ENCODE assay signal across 15 cellular contexts in genomic region chr7:71616217-71616616, GRCh38.
DNase-seq lines count a peak whose midpoint lies in the region; ATAC-seq, FAIRE-seq and TF ChIP-seq lines count a peak whose summit lies in the region.
"Had no signal": no experiment of that assay in that cellular context is flagged by ENCODE, and none has a peak within 500 bp of the region (broad histone marks: within the 10 kb centered on the region; RNA-seq: fewer than 3 reads in every experiment).

No MANE protein-coding gene starts in this region.

- H3K79me2 ChIP-seq in astrocyte (ENCODE audit: insufficient read depth, low read length): no peaks in the 10 kb centered on the region

- H3K27me3 ChIP-seq in heart left ventricle (no peaks in the 10 kb centered on the region), right cardiac atrium (ENCODE audit: control insufficient read depth, insufficient read depth) (no peaks in the 10 kb centered on the region), astrocyte (ENCODE audit: insufficient read depth, low read length) (no peaks in the 10 kb centered on the region), gastroesophageal sphincter (no peaks in the 10 kb centered on the region), psoas muscle (ENCODE audit: insufficient read depth in 3 of 3, low read length in 2 of 3) (no peaks in the 10 kb centered on the region)

- H3K36me3 ChIP-seq in heart left ventricle: no peaks in the 10 kb centered on the region
- no peaks in the 10 kb centered on the region for H3K36me3 ChIP-seq in astrocyte (ENCODE audit: insufficient read depth, low read length)
- H3K36me3 ChIP-seq in gastroesophageal sphincter: no peaks in the 10 kb centered on the region
- no peaks in the 10 kb centered on the region for H3K36me3 ChIP-seq in psoas muscle (ENCODE audit: insufficient read depth in 1 of 2, low read depth in 1 of 2)

- H4K20me1 ChIP-seq in astrocyte (ENCODE audit: insufficient read depth, low read length): no peaks in the 10 kb centered on the region

- H3K9ac ChIP-seq in astrocyte (ENCODE audit: low read length): no peak overlapping the region

- intact Hi-C loops in heart left ventricle (cut with DNase I) (loop anchor here in 2 of 10 donors (5.0 to 10.0 kb wide), 4 partner anchors 46 to 161 kb away; no protein-coding TSS in a partner anchor), right cardiac atrium (cut with DNase I) (no loop called here), psoas muscle (cut with DNase I) (loop anchor here in 1 of 2 donors (10.0 kb wide), 1 partner anchor 119 kb away; no protein-coding TSS in a partner anchor)

- H3K9me3 ChIP-seq in heart left ventricle (peaks cover 0 to 6% (median 0%) of the 10 kb centered on the region in 12 donors), right cardiac atrium (ENCODE audit: control insufficient read depth, low read length) (no peaks in the 10 kb centered on the region), astrocyte (ENCODE audit: insufficient read depth, low read depth, low read length) (no peaks in the 10 kb centered on the region), gastroesophageal sphincter (no peaks in the 10 kb centered on the region), psoas muscle (no peaks in the 10 kb centered on the region)

- H3K27ac ChIP-seq in heart left ventricle (peak overlapping the region in 9 of 12 donors; percentile 51 to 87 (median 79)), right cardiac atrium (ENCODE audit: low read length) (no peak overlapping the region), astrocyte (ENCODE audit: low read depth, low read length) (no peak overlapping the region), gastroesophageal sphincter (peak overlapping the region in 3 of 4 donors; percentile 36 to 74 (median 47)), psoas muscle (peak overlapping the region; percentile 71)

- no peak overlapping the region for H3K4me3 Mint-ChIP-seq in astrocyte (ENCODE audit: unreplicated experiment)
- H3K4me3 Mint-ChIP-seq: B cell; CD4-positive, alpha-beta T cell had no signal

- peaks cover 0 to 44% (median 15%) of the 10 kb centered on the region in 12 donors for H3K4me1 ChIP-seq in heart left ventricle
- H3K4me1 ChIP-seq in right cardiac atrium (ENCODE audit: control insufficient read depth, insufficient read depth, low read length): no peaks in the 10 kb centered on the region
- H3K4me1 ChIP-seq in astrocyte (ENCODE audit: insufficient read depth, low read length): peaks cover 28% of the 10 kb centered on the region
- H3K4me1 ChIP-seq in gastroesophageal sphincter: peaks cover 0 to 46% (median 7%) of the 10 kb centered on the region in 3 donors
- peaks cover 30% of the 10 kb centered on the region for H3K4me1 ChIP-seq in psoas muscle

- TF ChIP-seq CTCF in heart left ventricle (IDR thresholded peaks at IDR 0.05) (no peak), astrocyte (IDR thresholded peaks at IDR 0.05; ENCODE audit: insufficient read depth, low read depth, low read length) (no peak), gastroesophageal sphincter (IDR thresholded peaks at IDR 0.05) (no peak), psoas muscle (IDR thresholded peaks at IDR 0.05) (no peak)

- no peaks in the 10 kb centered on the region for H3K36me3 Mint-ChIP-seq in astrocyte (ENCODE audit: low read depth, unreplicated experiment)

- H3K27me3 Mint-ChIP-seq in astrocyte (ENCODE audit: low read depth, unreplicated experiment): no peaks in the 10 kb centered on the region
- H3K27me3 Mint-ChIP-seq: B cell; CD4-positive, alpha-beta T cell had no signal

- peak overlapping the region; percentile 22 for H3K27ac Mint-ChIP-seq in astrocyte (ENCODE audit: unreplicated experiment)
- H3K27ac Mint-ChIP-seq: B cell; CD4-positive, alpha-beta T cell had no signal

- ATAC-seq in heart left ventricle (no peak), right cardiac atrium (no peak), gastroesophageal sphincter (no peak), psoas muscle (no peak)
- ATAC-seq: GM12878 had no signal

- TF ChIP-seq EP300 in gastroesophageal sphincter (IDR thresholded peaks at IDR 0.05): no peak

- peaks cover 54% of the 10 kb centered on the region for H3K4me1 Mint-ChIP-seq in astrocyte (ENCODE audit: low read depth, unreplicated experiment)
- H3K4me1 Mint-ChIP-seq: B cell had no signal

- TF ChIP-seq POLR2A in heart left ventricle (IDR thresholded peaks at IDR 0.05) (no peak), gastroesophageal sphincter (IDR thresholded peaks at IDR 0.05) (no peak)

- H3K4me2 ChIP-seq in astrocyte (ENCODE audit: low read length): no peak overlapping the region

- H3K4me3 ChIP-seq in heart left ventricle (no peak overlapping the region), right cardiac atrium (ENCODE audit: low read length) (no peak overlapping the region), astrocyte (ENCODE audit: insufficient read depth, low read depth, low read length) (no peak overlapping the region), gastroesophageal sphincter (no peak overlapping the region), psoas muscle (no peak overlapping the region)
- H3K4me3 ChIP-seq: GM12878 had no signal

- H2AFZ ChIP-seq in astrocyte (ENCODE audit: low read depth, low read length): no peak overlapping the region

- no peak for FAIRE-seq in astrocyte (lab: Jason Lieb, UNC)
- no peak for FAIRE-seq in urothelium cell line (lab: Jason Lieb, UNC)
- FAIRE-seq: GM12878, GM18507 had no signal

- peaks cover 1% of the 10 kb centered on the region for H3K9me3 Mint-ChIP-seq in astrocyte (ENCODE audit: unreplicated experiment)

- 92 to 95% (median 93%) methylated on average over 3 of the region's 3 CpGs for WGBS in heart left ventricle, 4 donors
- WGBS in right cardiac atrium: 92% methylated on average over 3 of the region's 3 CpGs
- WGBS in gastroesophageal sphincter (ENCODE audit: low coverage in 1 of 2), 2 donors: 100% methylated on average over 3 of the region's 3 CpGs; no CpG with 5 or more reads in 1 of the 2 donors
- 96 to 98% (median 98%) methylated on average over 3 of the region's 3 CpGs for WGBS in psoas muscle, 3 donors

- DNase-seq in heart left ventricle (no peak), right cardiac atrium (no peak), astrocyte (ENCODE audit: low read depth) (no peak), psoas muscle (no peak), urothelium cell line (ENCODE audit: low spot score) (no peak), NCI-H2029 (lab: John Stamatoyannopoulos, UW) (no peak)
- no peak for DNase-seq in central memory CD4-positive, alpha-beta T cell
- DNase-seq: C1 segment of cervical spinal cord; CD4-positive, alpha-beta T cell; DMS79; H7 had no signal

Comparison
In these comparisons a context has a peak if more than half of its experiments do, and no peak if none do; other contexts are left out.
1. H3K27ac ChIP-seq: peak in heart left ventricle (9 of 12), gastroesophageal sphincter (3 of 4) and psoas muscle (single experiment); none in right cardiac atrium (single experiment) and astrocyte (single experiment).